ENCODE assay signal across 17 cellular contexts in genomic region chr17:65956814-65957213, GRCh38.
DNase-seq lines count a peak whose midpoint lies in the region; ATAC-seq and TF ChIP-seq lines count a peak whose summit lies in the region.
"Had no signal": no experiment of that assay in that cellular context is flagged by ENCODE, and none has a peak within 500 bp of the region (broad histone marks: within the 10 kb centered on the region; RNA-seq: fewer than 3 reads in every experiment).

No MANE protein-coding gene starts in this region.

- H3K4me3 ChIP-seq in epithelial cell of esophagus (ENCODE audit: low read length) (no peak overlapping the region), skeletal muscle cell (ENCODE audit: low read depth, low read length) (no peak overlapping the region)
- H3K4me3 ChIP-seq: SJSA1 had no signal

- no peak for ATAC-seq in sciatic nerve

- TF ChIP-seq CTCF in epithelial cell of esophagus (IDR thresholded peaks at IDR 0.05; ENCODE audit: insufficient read depth, low read depth, low read length, missing control alignments), result no peak

- intact Hi-C loops in sciatic nerve (cut with DNase I), result no loop called here

- DNase-seq in DMS53 (lab: John Stamatoyannopoulos, UW), result peak; percentile 15
- DNase-seq in DMS53 treated with DMSO at 0.1 percent for 48 hours (lab: John Stamatoyannopoulos, UW; ENCODE audit: unreplicated experiment), result no peak
- DNase-seq in SW480 (ENCODE audit: low spot score), result peak; percentile 34
- DNase-seq in epithelial cell of esophagus (ENCODE audit: low read depth), result peak; percentile 75
- DNase-seq in skeletal muscle cell (ENCODE audit: low read depth), result peak; percentile 15
- DNase-seq in NCI-H2029 treated with DMSO at 0.1 percent for 48 hours (lab: John Stamatoyannopoulos, UW), result no peak
- DNase-seq in sciatic nerve (ENCODE audit: low spot score), result no peak
- no peak for DNase-seq in activated CD8-positive, alpha-beta memory T cell treated with anti-CD3 and anti-CD28 coated beads, Interleukin-2, amount 50 U/mL, for 4 hours
- DNase-seq: BE2C; CD4-positive, alpha-beta T cell; MV-4-11; NCI-H1417; NCI-H187 treated with DMSO at 0.1 percent for 48 hours; NCI-H446; NCI-H69; NK-92 treated with Interleukin-12 subunit alpha and Interleukin-12 subunit beta, amount 100 ng/mL, for 24 hours had no signal

Comparison
In these comparisons a context has a peak if more than half of its experiments do, and no peak if none do; other contexts are left out.
1. DNase-seq: peak in DMS53 (single experiment), SW480 (single experiment), epithelial cell of esophagus (single experiment) and skeletal muscle cell (single experiment); none in DMS53 treated with DMSO at 0.1 percent for 48 hours (single experiment), NCI-H2029 treated with DMSO at 0.1 percent for 48 hours (single experiment), sciatic nerve (single experiment) and activated CD8-positive, alpha-beta memory T cell treated with anti-CD3 and anti-CD28 coated beads, Interleukin-2, amount 50 U/mL, for 4 hours (single experiment).